In genomic region chr17:81066771-81067315, GRCh38 we compare ENCODE assay signal across 2 cellular contexts.
TF ChIP-seq lines count a peak whose summit lies in the region.

No MANE protein-coding gene starts in this region.

TF ChIP-seq in SK-N-SH, 30 proteins besides CTCF, POLR2A, EP300 and RAD21 (continued from another document):
- TF ChIP-seq REST (IDR thresholded peaks at IDR 0.05; ENCODE audit: low read depth, low read length) (no peak), GATA2 (CRISPR knock-in tag; IDR thresholded peaks at IDR 0.05) (no peak), NFIC (IDR thresholded peaks at IDR 0.05; ENCODE audit: borderline replicate concordance) (no peak), FOXJ3 (CRISPR knock-in tag; IDR thresholded peaks at IDR 0.05) (no peak; the same call in 1 of the 2 replicates)
TF ChIP-seq in SK-N-SH: peak in this region for 0.

TF ChIP-seq in SK-N-SH treated with all-trans-retinoic acid at 6 μM for 48 hours, 23 proteins besides CTCF, POLR2A, EP300 and RAD21 (continued from another document):
- TF ChIP-seq TSHZ2 (CRISPR knock-in tag; IDR thresholded peaks at IDR 0.05): no peak
- no peak for TF ChIP-seq ZC3H10 (CRISPR knock-in tag; IDR thresholded peaks at IDR 0.05)
- TF ChIP-seq ZFP30 (CRISPR knock-in tag; IDR thresholded peaks at IDR 0.05): no peak
- TF ChIP-seq ARNTL (CRISPR knock-in tag; IDR thresholded peaks at IDR 0.05; ENCODE audit: borderline replicate concordance, low read depth): no peak
- no peak for TF ChIP-seq ZFP3 (CRISPR knock-in tag; IDR thresholded peaks at IDR 0.05)
- no peak for TF ChIP-seq TOX (CRISPR knock-in tag; IDR thresholded peaks at IDR 0.05; ENCODE audit: borderline replicate concordance)
- no peak for TF ChIP-seq ZNF565 (CRISPR knock-in tag; conservative IDR thresholded peaks at IDR 0.05; ENCODE audit: low read depth)
TF ChIP-seq in SK-N-SH treated with all-trans-retinoic acid at 6 μM for 48 hours: peak in this region for 0.
